Comparison of ENCODE assay signal across 20 cellular contexts in the genomic region with DNA sequence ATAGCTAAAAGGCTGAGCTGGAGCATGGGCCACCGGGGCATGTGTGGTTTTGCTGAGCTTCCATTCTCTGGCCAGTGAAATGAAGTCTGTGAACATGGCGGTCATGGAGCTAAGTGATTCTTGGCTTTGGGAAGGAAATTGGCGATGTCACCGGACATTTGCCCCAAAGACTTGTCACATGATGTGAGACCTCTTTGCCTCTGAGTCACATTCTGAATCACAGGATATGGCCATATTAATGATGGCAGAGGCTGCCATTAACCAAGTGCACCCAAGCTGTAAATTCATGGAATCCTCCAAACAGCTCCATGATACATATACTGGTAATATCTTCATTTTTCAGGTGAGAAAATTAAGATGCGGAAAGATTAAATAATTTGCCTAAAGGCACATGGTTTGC. TPM values are rescaled to one million over a fixed set of nuclear protein-coding genes. Genes with fewer than 3 reads are reported as not detected.
DNase-seq lines count a peak whose midpoint lies in the region; ATAC-seq and TF ChIP-seq lines count a peak whose summit lies in the region.
"Had no signal": no experiment of that assay in that cellular context is flagged by ENCODE, and none has a peak within 500 bp of the region (broad histone marks: within the 10 kb centered on the region; RNA-seq: fewer than 3 reads in every experiment).

No MANE protein-coding gene starts in this region.

- no TSS peak for BruUV-seq in Calu3 (replicated peaks; lab: Mats Ljungman, UMichigan)

- peaks cover 76% of the 10 kb centered on the region for H3K4me1 Mint-ChIP-seq in activated CD8-positive, alpha-beta memory T cell treated with anti-CD3 and anti-CD28 coated beads, Interleukin-2, amount 10 ng/mL, durations not matched to agents 7 days and 5 days
- H3K4me1 Mint-ChIP-seq in activated T-helper 17 cell treated with anti-CD3 and anti-CD28 coated beads, Interleukin-2, amount 50 U/mL, for 72 hours = peaks cover 39% of the 10 kb centered on the region
- no peaks in the 10 kb centered on the region for H3K4me1 Mint-ChIP-seq in osteocyte (ENCODE audit: unreplicated experiment)
- H3K4me1 Mint-ChIP-seq in GM23338 = no peaks in the 10 kb centered on the region
- H3K4me1 Mint-ChIP-seq in Calu3 (ENCODE audit: low read depth, unreplicated experiment) = peaks cover 5% of the 10 kb centered on the region

- no peaks in the 10 kb centered on the region for H3K27me3 Mint-ChIP-seq in activated CD8-positive, alpha-beta memory T cell treated with anti-CD3 and anti-CD28 coated beads, Interleukin-2, amount 10 ng/mL, durations not matched to agents 7 days and 5 days
- H3K27me3 Mint-ChIP-seq in activated T-helper 17 cell treated with anti-CD3 and anti-CD28 coated beads, Interleukin-2, amount 50 U/mL, for 72 hours = no peaks in the 10 kb centered on the region
- H3K27me3 Mint-ChIP-seq in osteocyte (ENCODE audit: unreplicated experiment) = peaks cover 15% of the 10 kb centered on the region
- H3K27me3 Mint-ChIP-seq in GM23338 (ENCODE audit: insufficient read depth, low read depth, poor library complexity) = no peaks in the 10 kb centered on the region
- H3K27me3 Mint-ChIP-seq in Calu3 (ENCODE audit: unreplicated experiment) = no peaks in the 10 kb centered on the region
- H3K27me3 Mint-ChIP-seq: naive thymus-derived CD4-positive, alpha-beta T cell had no signal

- H3K4me1 ChIP-seq in HEK293 (ENCODE audit: control insufficient read depth, insufficient read depth, low read length) = peaks cover 11% of the 10 kb centered on the region
- no peaks in the 10 kb centered on the region for H3K4me1 ChIP-seq in GM23338 (ENCODE audit: insufficient read depth)
- H3K4me1 ChIP-seq: breast epithelium, HAP-1 had no signal

- no peaks in the 10 kb centered on the region for H3K79me2 ChIP-seq in GM23338 (replicated peaks; ENCODE audit: insufficient read depth)

- no peak overlapping the region for H3K4me3 Mint-ChIP-seq in activated CD8-positive, alpha-beta memory T cell treated with anti-CD3 and anti-CD28 coated beads, Interleukin-2, amount 10 ng/mL, durations not matched to agents 7 days and 5 days
- H3K4me3 Mint-ChIP-seq in activated T-helper 17 cell treated with anti-CD3 and anti-CD28 coated beads, Interleukin-2, amount 50 U/mL, for 72 hours = peak overlapping the region; percentile 46
- H3K4me3 Mint-ChIP-seq in osteocyte (ENCODE audit: unreplicated experiment) (no peak overlapping the region), GM23338 (no peak overlapping the region), Calu3 (ENCODE audit: low read depth, unreplicated experiment) (no peak overlapping the region)
- H3K4me3 Mint-ChIP-seq: naive thymus-derived CD4-positive, alpha-beta T cell had no signal

- H3K9me2 ChIP-seq in GM23338 (ENCODE audit: insufficient read depth) = peaks cover 13% of the 10 kb centered on the region; the same call in 1 of the 2 replicates

- no peak overlapping the region for H2AFZ ChIP-seq in GM23338

- H3K36me3 ChIP-seq in HEK293 (ENCODE audit: control insufficient read depth in 2 of 2, insufficient read depth in 1 of 2, low read length in 2 of 2) (no peaks in the 10 kb centered on the region), GM23338 (ENCODE audit: insufficient read depth) (no peaks in the 10 kb centered on the region)
- H3K36me3 ChIP-seq: breast epithelium, HAP-1 had no signal

- no peaks in the 10 kb centered on the region for H3K9me3 ChIP-seq in HEK293 (ENCODE audit: control insufficient read depth, insufficient read depth, low read depth, low read length)
- H3K9me3 ChIP-seq: breast epithelium, HAP-1 had no signal

- DNase-seq in activated CD8-positive, alpha-beta memory T cell treated with anti-CD3 and anti-CD28 coated beads, Interleukin-2, amount 10 ng/mL, durations not matched to agents 7 days and 5 days = peak; percentile 39
- no peak for DNase-seq in activated CD8-positive, alpha-beta memory T cell treated with anti-CD3 and anti-CD28 coated beads, Interleukin-2, amount 50 U/mL, for 48 hours
- DNase-seq in osteocyte (ENCODE audit: extremely low spot score, unreplicated experiment) = peak; percentile 65
- DNase-seq in GM23338 (ENCODE audit: low spot score) = no peak
- DNase-seq in inferior parietal cortex (ENCODE audit: extremely low spot score) = no peak
- no peak for DNase-seq in Calu3
- DNase-seq: activated CD4-positive, alpha-beta T cell treated with anti-CD3 and anti-CD28 coated beads for 1 hour; activated gamma-delta T cell treated with Interleukin-2 at 50 U/mL for 16 hours; amniotic stem cell; head of caudate nucleus; naive thymus-derived CD4-positive, alpha-beta T cell; NCI-H526 treated with DMSO at 0.1 percent for 48 hours; stimulated activated CD4-positive, alpha-beta T cell treated with anti-CD3 and anti-CD28 coated beads, Interleukin-15, amount 100 ng/mL, for 24 hours had no signal

- H3K9me3 Mint-ChIP-seq in activated CD8-positive, alpha-beta memory T cell treated with anti-CD3 and anti-CD28 coated beads, Interleukin-2, amount 10 ng/mL, durations not matched to agents 7 days and 5 days (ENCODE audit: low read depth) = peaks cover 3% of the 10 kb centered on the region
- no peaks in the 10 kb centered on the region for H3K9me3 Mint-ChIP-seq in activated T-helper 17 cell treated with anti-CD3 and anti-CD28 coated beads, Interleukin-2, amount 50 U/mL, for 72 hours
- H3K9me3 Mint-ChIP-seq in osteocyte (ENCODE audit: unreplicated experiment) (no peaks in the 10 kb centered on the region), GM23338 (no peaks in the 10 kb centered on the region), Calu3 (ENCODE audit: low read depth, unreplicated experiment) (no peaks in the 10 kb centered on the region)

- no peak for ATAC-seq in activated CD8-positive, alpha-beta memory T cell treated with anti-CD3 and anti-CD28 coated beads, Interleukin-2, amount 10 ng/mL, durations not matched to agents 7 days and 5 days
- ATAC-seq in activated T-helper 17 cell treated with anti-CD3 and anti-CD28 coated beads, Interleukin-2, amount 50 U/mL, for 72 hours (replicated peaks) = no peak
- no peak for ATAC-seq in GM23338
- ATAC-seq: naive thymus-derived CD4-positive, alpha-beta T cell; sciatic nerve had no signal

- TF ChIP-seq CTCF in HEK293 (tag by site-specific recombination; IDR thresholded peaks at IDR 0.05) (no peak), osteocyte (IDR thresholded peaks at IDR 0.05) (no peak), GM23338 (conservative IDR thresholded peaks at IDR 0.05; ENCODE audit: low read depth in 2 of 2) (no peak), Calu3 (IDR thresholded peaks at IDR 0.05; ENCODE audit: unreplicated experiment) (no peak)

- peak overlapping the region; percentile 65 for H3K27ac Mint-ChIP-seq in activated CD8-positive, alpha-beta memory T cell treated with anti-CD3 and anti-CD28 coated beads, Interleukin-2, amount 10 ng/mL, durations not matched to agents 7 days and 5 days
- H3K27ac Mint-ChIP-seq in activated T-helper 17 cell treated with anti-CD3 and anti-CD28 coated beads, Interleukin-2, amount 50 U/mL, for 72 hours = peak overlapping the region; percentile 73
- no peak overlapping the region for H3K27ac Mint-ChIP-seq in osteocyte (ENCODE audit: unreplicated experiment)
- no peak overlapping the region for H3K27ac Mint-ChIP-seq in GM23338
- H3K27ac Mint-ChIP-seq in Calu3 (ENCODE audit: unreplicated experiment) = no peak overlapping the region
- H3K27ac Mint-ChIP-seq: naive thymus-derived CD4-positive, alpha-beta T cell had no signal

- H3F3A ChIP-seq in GM23338 (replicated peaks; ENCODE audit: low read depth) = no peaks in the 10 kb centered on the region

- H4K20me1 ChIP-seq in GM23338 (replicated peaks; ENCODE audit: insufficient read depth) = no peaks in the 10 kb centered on the region

- H3K4me2 ChIP-seq in GM23338 = no peak overlapping the region

- POLR2A ChIA-PET in HEK293 (lab: Yijun Ruan, JAX) = no interaction called here

- no peak overlapping the region for H3K4me3 ChIP-seq in HEK293 (ENCODE audit: low read depth, low read length)
- H3K4me3 ChIP-seq in GM23338 = no peak overlapping the region
- H3K4me3 ChIP-seq: breast epithelium, coronary artery, HAP-1 had no signal

- H3K36me3 Mint-ChIP-seq in activated CD8-positive, alpha-beta memory T cell treated with anti-CD3 and anti-CD28 coated beads, Interleukin-2, amount 10 ng/mL, durations not matched to agents 7 days and 5 days = peaks cover 11% of the 10 kb centered on the region
- no peaks in the 10 kb centered on the region for H3K36me3 Mint-ChIP-seq in activated T-helper 17 cell treated with anti-CD3 and anti-CD28 coated beads, Interleukin-2, amount 50 U/mL, for 72 hours (ENCODE audit: low read depth)
- H3K36me3 Mint-ChIP-seq in osteocyte (ENCODE audit: unreplicated experiment) = no peaks in the 10 kb centered on the region
- no peaks in the 10 kb centered on the region for H3K36me3 Mint-ChIP-seq in GM23338 (ENCODE audit: low read depth)
- H3K36me3 Mint-ChIP-seq in Calu3 (ENCODE audit: insufficient read depth, unreplicated experiment) = no peaks in the 10 kb centered on the region

- CTCF ChIA-PET in activated CD8-positive, alpha-beta memory T cell treated with anti-CD3 and anti-CD28 coated beads, Interleukin-2, amount 10 ng/mL, durations not matched to agents 7 days and 5 days (lab: Charles Lee) = interaction anchor here (1.4 to 9.1 kb wide), 6 partner anchors 7 to 187 kb away, joined by 4 to 141 read pairs (median 50); a partner anchor contains a TSS
- CTCF ChIA-PET in HEK293 (lab: Yijun Ruan, JAX) (interaction anchor here (0.9 to 2.8 kb wide), 4 partner anchors 8 to 200 kb away, joined by 3 to 16 read pairs (median 10); no protein-coding TSS in a partner anchor), Calu3 (lab: Charles Lee) (no interaction called here)

- no peaks in the 10 kb centered on the region for H3K27me3 ChIP-seq in GM23338 (ENCODE audit: insufficient read depth)
- H3K27me3 ChIP-seq: breast epithelium had no signal

- H3K27ac ChIP-seq in HEK293 (ENCODE audit: extremely low read depth, low read depth, low read length) (no peak overlapping the region), GM23338 (ENCODE audit: low read depth) (no peak overlapping the region)
- H3K27ac ChIP-seq: breast epithelium, coronary artery had no signal

- intact Hi-C loops in Calu3 (cut with micrococcal nuclease; ENCODE audit: unreplicated experiment) = no loop called here

TF ChIP-seq in HEK293, 187 proteins besides CTCF, POLR2A, EP300 and RAD21:
- TF ChIP-seq ZNF529 (tag by site-specific recombination; IDR thresholded peaks at IDR 0.05; ENCODE audit: insufficient replicate concordance) (no peak), YY2 (tag by site-specific recombination; IDR thresholded peaks at IDR 0.05) (peak; percentile 77)

TF ChIP-seq in GM23338, 12 proteins besides CTCF, POLR2A, EP300 and RAD21 (continues in another document):
- TF ChIP-seq NANOG (IDR thresholded peaks at IDR 0.05; ENCODE audit: borderline replicate concordance) (no peak), EZH2 (IDR thresholded peaks at IDR 0.05; ENCODE audit: low read depth, unreplicated experiment) (no peak), ZNF331 (CRISPR knock-in tag; IDR thresholded peaks at IDR 0.05; ENCODE audit: low read depth) (no peak)

RNA-seq across cellular contexts. Expression of a gene that starts 27.4 kb away (rescaled TPM):
- 10 to 100 TPM; 74.6 to 81.3 TPM for total RNA-seq in activated CD8-positive, alpha-beta memory T cell treated with anti-CD3 and anti-CD28 coated beads, Interleukin-2, amount 10 ng/mL, durations not matched to agents 7 days and 5 days
- 100 to 1,000 TPM; 123 to 211 TPM for total RNA-seq in activated T-helper 17 cell treated with anti-CD3 and anti-CD28 coated beads, Interleukin-2, amount 50 U/mL, for 72 hours
- not detected in 2 replicates for total RNA-seq in osteocyte
- total RNA-seq in GM23338 (2014; rRNA removed; shearing (Covaris generic)) = not detected in 2 replicates
- polyA plus RNA-seq in GM23338 (2016; fragmentation: Nextera tagmentation; extraction: Ambion mirVana) = not detected in 2 replicates
- total RNA-seq in Calu3 (2022) = 1.4 and 2.2 TPM in 2 replicates
- polyA plus RNA-seq: BJ had no signal

Comparison
In these comparisons a context has a peak if more than half of its experiments do, and no peak if none do; other contexts are left out.
1. DNase-seq: peak in activated CD8-positive, alpha-beta memory T cell treated with anti-CD3 and anti-CD28 coated beads, Interleukin-2, amount 10 ng/mL, durations not matched to agents 7 days and 5 days (single experiment) and osteocyte (single experiment); none in activated CD8-positive, alpha-beta memory T cell treated with anti-CD3 and anti-CD28 coated beads, Interleukin-2, amount 50 U/mL, for 48 hours (single experiment), GM23338 (single experiment), inferior parietal cortex (single experiment) and Calu3 (single experiment).
2. H3K27ac Mint-ChIP-seq: peak in activated CD8-positive, alpha-beta memory T cell treated with anti-CD3 and anti-CD28 coated beads, Interleukin-2, amount 10 ng/mL, durations not matched to agents 7 days and 5 days (single experiment) and activated T-helper 17 cell treated with anti-CD3 and anti-CD28 coated beads, Interleukin-2, amount 50 U/mL, for 72 hours (single experiment); none in osteocyte (single experiment), GM23338 (single experiment) and Calu3 (single experiment).
3. RNA of a gene that starts 27.4 kb away (total RNA-seq): 123 to 211 TPM in activated T-helper 17 cell treated with anti-CD3 and anti-CD28 coated beads, Interleukin-2, amount 50 U/mL, for 72 hours and 74.6 to 81.3 TPM in activated CD8-positive, alpha-beta memory T cell treated with anti-CD3 and anti-CD28 coated beads, Interleukin-2, amount 10 ng/mL, durations not matched to agents 7 days and 5 days; 1.4 to 2.2 TPM in Calu3, not detected in osteocyte and not detected in GM23338; every median in the first group is over 10 times any median in the second.